8 cellular contexts compared by ENCODE assay signal in the genomic region with DNA sequence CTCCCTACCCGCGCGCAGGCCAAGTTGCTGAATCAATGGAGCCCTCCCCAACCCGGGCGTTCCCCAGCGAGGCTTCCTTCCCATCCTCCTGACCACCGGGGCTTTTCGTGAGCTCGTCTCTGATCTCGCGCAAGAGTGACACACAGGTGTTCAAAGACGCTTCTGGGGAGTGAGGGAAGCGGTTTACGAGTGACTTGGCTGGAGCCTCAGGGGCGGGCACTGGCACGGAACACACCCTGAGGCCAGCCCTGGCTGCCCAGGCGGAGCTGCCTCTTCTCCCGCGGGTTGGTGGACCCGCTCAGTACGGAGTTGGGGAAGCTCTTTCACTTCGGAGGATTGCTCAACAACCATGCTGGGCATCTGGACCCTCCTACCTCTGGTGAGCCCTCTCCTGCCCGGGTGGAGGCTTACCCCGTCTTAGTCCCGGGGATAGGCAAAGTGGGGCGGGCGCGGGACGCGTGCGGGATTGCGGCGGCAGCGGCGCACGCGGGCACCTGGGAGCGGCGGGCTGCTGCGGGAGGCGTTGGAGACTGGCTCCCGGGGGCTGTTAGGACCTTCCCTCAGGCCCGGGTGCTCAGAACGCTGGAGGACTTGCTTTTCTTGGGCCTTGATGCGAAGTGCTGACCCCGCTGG. TPM values are rescaled to one million over a fixed set of nuclear protein-coding genes. Genes with fewer than 3 reads are reported as not detected.
DNase-seq lines count a peak whose midpoint lies in the region; ATAC-seq and TF ChIP-seq lines count a peak whose summit lies in the region.

A gene (plus strand): TSS at position 271 of the 633 bp plus-strand sequence. CDS start 79 bp downstream, at position 350.

- no peak for TF ChIP-seq CTCF in chondrocyte (IDR thresholded peaks at IDR 0.05)

- no peaks in the 10 kb centered on the region for H3K36me3 Mint-ChIP-seq in chondrocyte (ENCODE audit: low read depth)

- peaks cover 45% of the 10 kb centered on the region for H3K4me1 Mint-ChIP-seq in chondrocyte (ENCODE audit: low read depth)

- peak; percentile 83 for ATAC-seq in left lobe of liver

- no peaks in the 10 kb centered on the region for H3K9me3 Mint-ChIP-seq in chondrocyte (ENCODE audit: low read depth)

- no peaks in the 10 kb centered on the region for H3K27me3 Mint-ChIP-seq in chondrocyte (ENCODE audit: low read depth)

- DNase-seq in GM03348 (ENCODE audit: low spot score) (peak; percentile 83), H4 (ENCODE audit: low spot score) (peak; percentile 57), M059J (ENCODE audit: low read depth) (peak; percentile 87), chondrocyte (ENCODE audit: low spot score) (peak; percentile 91), left lobe of liver (ENCODE audit: low spot score) (peak; percentile 92), NCI-H1092 treated with DMSO at 0.1 percent for 48 hours (lab: John Stamatoyannopoulos, UW) (no peak)
- peak; percentile 63 to 65 for DNase-seq in activated CD4-positive, alpha-beta T cell treated with anti-CD3 and anti-CD28 coated beads for 24 hours (ENCODE audit: low read depth in 2 of 2)
- peak; percentile 64 to 66 for DNase-seq in stimulated activated CD4-positive, alpha-beta T cell treated with anti-CD3 and anti-CD28 coated beads, Interleukin-2, amount 100 ng/mL, for 48 hours

- H3K4me3 Mint-ChIP-seq in chondrocyte (ENCODE audit: unreplicated experiment): peak within 1 kb of the TSS; percentile 85

- H3K27ac Mint-ChIP-seq in chondrocyte (ENCODE audit: unreplicated experiment): peak within 1 kb of the TSS; percentile 73

RNA-seq across cellular contexts. Expression of the gene that starts here (rescaled TPM):
- total RNA-seq in H4 (2014; rRNA removed; shearing (Covaris generic)): 30.3 and 30.6 TPM in 2 replicates
- 11.5 and 21.2 TPM in 2 replicates for total RNA-seq in M059J (2014; rRNA removed; shearing (Covaris generic))
- total RNA-seq in chondrocyte (11.2 to 11.6 TPM (median 11.5 TPM) in 3 replicates), left lobe of liver (13.0 TPM)
